ENCODE assay signal across 16 cellular contexts in the genomic region with DNA sequence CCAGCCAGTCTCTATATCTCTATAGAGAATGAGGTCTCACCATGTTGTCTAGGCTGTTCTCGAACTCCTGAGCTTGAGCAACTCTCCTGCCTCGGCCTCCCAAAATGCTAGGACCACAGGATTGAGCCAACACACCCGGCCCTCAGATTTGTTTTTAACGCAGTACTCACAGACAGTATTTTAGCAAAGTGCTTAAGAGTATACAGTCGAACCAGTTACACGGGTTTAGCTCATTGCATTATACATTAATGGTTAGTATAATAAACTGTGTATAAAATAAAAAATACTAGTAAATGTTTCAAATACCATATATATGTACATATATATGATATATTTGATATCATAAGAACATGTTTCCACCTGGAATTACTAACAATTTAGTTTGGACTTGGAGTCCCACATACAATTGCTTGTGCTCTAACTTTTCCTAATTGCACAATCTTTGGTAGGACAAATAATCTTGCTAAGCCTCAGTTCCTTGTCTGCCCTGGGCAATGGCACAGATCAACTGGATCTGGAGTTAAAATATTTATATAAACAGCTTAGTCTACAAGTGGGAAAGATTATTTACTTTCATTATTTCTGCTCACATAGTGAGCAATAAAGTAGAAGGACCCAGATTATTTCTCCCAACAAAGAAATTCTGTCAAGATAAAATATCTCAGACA.
A peak's percentile ranks its signal among the peaks of the same experiment; 100 is the strongest.
DNase-seq lines count a peak whose midpoint lies in the region; FAIRE-seq and TF ChIP-seq lines count a peak whose summit lies in the region.
"Had no signal": no experiment of that assay in that cellular context is flagged by ENCODE, and none has a peak within 500 bp of the region (broad histone marks: within the 10 kb centered on the region; RNA-seq: fewer than 3 reads in every experiment).

No MANE protein-coding gene starts in this region.

- H3K4me1 ChIP-seq in stomach, result peaks cover 0 to 9% (median 3%) of the 10 kb centered on the region in 4 donors
- H3K4me1 ChIP-seq: A549 had no signal

- peak overlapping the region; percentile 4; the same call in 1 of the 2 replicates for H3K27ac ChIP-seq in 22Rv1
- H3K27ac ChIP-seq in C4-2B, result peak overlapping the region; percentile 47; the same call in 1 of the 2 replicates
- peak overlapping the region in 3 of 5 donors; percentile 9 to 64 (median 29) for H3K27ac ChIP-seq in stomach
- H3K27ac ChIP-seq: A549 had no signal

- H3K27me3 Mint-ChIP-seq in activated naive CD4-positive, alpha-beta T cell treated with anti-CD3 and anti-CD28 coated beads for 36 hours (ENCODE audit: low read depth), result no peaks in the 10 kb centered on the region
- H3K27me3 Mint-ChIP-seq: CD4-positive, alpha-beta memory T cell had no signal

- no peak for FAIRE-seq in bronchial epithelial cell (lab: Jason Lieb, UNC)
- FAIRE-seq: A549, H54 had no signal

- no peak for TF ChIP-seq EP300 in stomach (IDR thresholded peaks at IDR 0.05)

- no peak overlapping the region for H3K27ac Mint-ChIP-seq in activated naive CD4-positive, alpha-beta T cell treated with anti-CD3 and anti-CD28 coated beads for 36 hours
- H3K27ac Mint-ChIP-seq: CD14-positive monocyte; CD4-positive, alpha-beta memory T cell; GM23338 had no signal

- no peak overlapping the region for H3K4me3 Mint-ChIP-seq in activated naive CD4-positive, alpha-beta T cell treated with anti-CD3 and anti-CD28 coated beads for 36 hours
- H3K4me3 Mint-ChIP-seq: CD14-positive monocyte; CD4-positive, alpha-beta memory T cell; GM23338 had no signal

- peaks cover 0 to 6% (median 2%) of the 10 kb centered on the region in 4 donors for H3K9me3 ChIP-seq in stomach

- CTCF ChIA-PET in activated naive CD4-positive, alpha-beta T cell treated with anti-CD3 and anti-CD28 coated beads for 36 hours (lab: Charles Lee), result no interaction called here

- H3K4me3 ChIP-seq in bronchial epithelial cell (ENCODE audit: low read depth, low read length) (no peak overlapping the region), stomach (no peak overlapping the region)
- H3K4me3 ChIP-seq: A549, GM23338 had no signal

- H3K36me3 Mint-ChIP-seq in activated naive CD4-positive, alpha-beta T cell treated with anti-CD3 and anti-CD28 coated beads for 36 hours (ENCODE audit: low read depth), result no peaks in the 10 kb centered on the region
- H3K36me3 Mint-ChIP-seq: CD14-positive monocyte; CD4-positive, alpha-beta memory T cell had no signal

- intact Hi-C loops in stomach (cut with DNase I; ENCODE audit: low total_unique reads), result no loop called here
- intact Hi-C loops in activated naive CD4-positive, alpha-beta T cell treated with anti-CD3 and anti-CD28 coated beads for 36 hours (cut with micrococcal nuclease), result no loop called here

- no peaks in the 10 kb centered on the region for H3K27me3 ChIP-seq in bronchial epithelial cell (ENCODE audit: control insufficient read depth, insufficient read depth, low read length)
- no peaks in the 10 kb centered on the region for H3K27me3 ChIP-seq in stomach

- H3K36me3 ChIP-seq in bronchial epithelial cell (ENCODE audit: control insufficient read depth, insufficient read depth, low read length) (no peaks in the 10 kb centered on the region), stomach (no peaks in the 10 kb centered on the region)

- no peak for TF ChIP-seq POLR2A in stomach (IDR thresholded peaks at IDR 0.05)

- 25 to 66% (median 51%) methylated on average over 6 of the region's 6 CpGs for WGBS in stomach, 5 donors

- TF ChIP-seq CTCF in 22Rv1 (IDR thresholded peaks at IDR 0.05) (no peak), C4-2B (conservative IDR thresholded peaks at IDR 0.05) (no peak), bronchial epithelial cell (IDR thresholded peaks at IDR 0.05; ENCODE audit: insufficient read depth, low read length, severe bottlenecking) (no peak), stomach (IDR thresholded peaks at IDR 0.05) (no peak)

- H3K4me1 Mint-ChIP-seq in activated naive CD4-positive, alpha-beta T cell treated with anti-CD3 and anti-CD28 coated beads for 36 hours (ENCODE audit: low read depth), result no peaks in the 10 kb centered on the region
- H3K4me1 Mint-ChIP-seq: CD14-positive monocyte; CD4-positive, alpha-beta memory T cell; GM23338 had no signal

- H3K9me3 Mint-ChIP-seq in activated naive CD4-positive, alpha-beta T cell treated with anti-CD3 and anti-CD28 coated beads for 36 hours, result peaks cover 4% of the 10 kb centered on the region

- DNase-seq in bronchial epithelial cell (ENCODE audit: low read depth) (peak; percentile 9), stomach (no peak)
- no peak for DNase-seq in activated naive CD4-positive, alpha-beta T cell treated with anti-CD3 and anti-CD28 coated beads for 36 hours
- no peak for DNase-seq in stimulated activated naive CD4-positive, alpha-beta T cell treated with Interleukin-2 at 50 U/mL for 16 hours (lab: John Stamatoyannopoulos, UW)
- DNase-seq: AML-193, Calu3, DMS79 treated with DMSO at 0.1 percent for 48 hours, GF-D8, HCEC 1CT had no signal
